Comparison of ENCODE assay signal across 8 cellular contexts in genomic region chr2:226423498-226423960, GRCh38.
DNase-seq lines count a peak whose midpoint lies in the region; ATAC-seq and TF ChIP-seq lines count a peak whose summit lies in the region.

No MANE protein-coding gene starts in this region.

- H3K27ac Mint-ChIP-seq in immature natural killer cell = peak overlapping the region in 1 of 6 donors; percentile 1

- DNase-seq in MM.1S (peak; percentile 88), immature natural killer cell (peak; percentile 4 to 16 (median 5)), COLO668 (lab: John Stamatoyannopoulos, UW; ENCODE audit: unreplicated experiment) (no peak), GM03348 (ENCODE audit: low spot score) (no peak)
- peak; percentile 26 for DNase-seq in activated CD8-positive, alpha-beta memory T cell treated with anti-CD3 and anti-CD28 coated beads, Interleukin-2, amount 50 U/mL, for 24 hours (ENCODE audit: extremely low read depth)
- peak; percentile 16 to 24 for DNase-seq in stimulated activated CD4-positive, alpha-beta T cell treated with anti-CD3 and anti-CD28 coated beads, Interleukin-2, amount 100 ng/mL, for 48 hours

- H3K4me1 Mint-ChIP-seq in immature natural killer cell = peaks cover 5 to 11% of the 10 kb centered on the region in 2 donors

- H3K36me3 ChIP-seq in BLaER1 treated with 17β-estradiol and CSF1 and Interleukin-3, amounts not matched to agents 10 nM and 100 nM = no peaks in the 10 kb centered on the region
- H3K36me3 ChIP-seq in MM.1S (replicated peaks; ENCODE audit: insufficient read depth, low read length) = no peaks in the 10 kb centered on the region

- no peaks in the 10 kb centered on the region for H3K36me3 Mint-ChIP-seq in immature natural killer cell

- peaks cover 47 to 73% (median 59%) of the 10 kb centered on the region in 10 experiments for H3K4me1 ChIP-seq in BLaER1 treated with 17β-estradiol and CSF1 and Interleukin-3, amounts not matched to agents 10 nM and 100 nM
- H3K4me1 ChIP-seq in MM.1S (ENCODE audit: low read length) = peaks cover 15% of the 10 kb centered on the region

- H3K4me2 ChIP-seq in BLaER1 treated with 17β-estradiol and CSF1 and Interleukin-3, amounts not matched to agents 10 nM and 100 nM = peak overlapping the region; percentile 73 to 93 (median 86)
- peak overlapping the region; percentile 82 for H3K4me2 ChIP-seq in MM.1S (ENCODE audit: low read depth, low read length)

- H4K20me1 ChIP-seq in BLaER1 treated with 17β-estradiol and CSF1 and Interleukin-3, amounts not matched to agents 10 nM and 100 nM = no peaks in the 10 kb centered on the region
- no peaks in the 10 kb centered on the region for H4K20me1 ChIP-seq in MM.1S (ENCODE audit: insufficient read depth, low read length)

- TF ChIP-seq CTCF in MM.1S (IDR thresholded peaks at IDR 0.05; ENCODE audit: low read length) = no peak

- peak; percentile 93 for ATAC-seq in GM21528 (IDR thresholded peaks at IDR 0.05; ENCODE audit: low FRiP score, unreplicated experiment)

- peak overlapping the region in 7 of 10 experiments; percentile 0 to 43 (median 24); a peak in 9 of 20 replicates for H3K4me3 ChIP-seq in BLaER1 treated with 17β-estradiol and CSF1 and Interleukin-3, amounts not matched to agents 10 nM and 100 nM
- H3K4me3 ChIP-seq in MM.1S (ENCODE audit: low read length) = peak overlapping the region; percentile 53

- peaks cover 20% of the 10 kb centered on the region for H3F3A ChIP-seq in MM.1S (ENCODE audit: insufficient read depth, low read length)

- peak overlapping the region; percentile 0 to 79 (median 43) for H3K4me3 Mint-ChIP-seq in immature natural killer cell

- H3K27me3 ChIP-seq in BLaER1 treated with 17β-estradiol and CSF1 and Interleukin-3, amounts not matched to agents 10 nM and 100 nM = peaks cover 0 to 31% (median 0%) of the 10 kb centered on the region in 11 experiments; a peak in 5 of 22 replicates
- H3K27me3 ChIP-seq in MM.1S (replicated peaks; ENCODE audit: insufficient read depth, low read length) = no peaks in the 10 kb centered on the region

- H3K9me3 ChIP-seq in BLaER1 treated with 17β-estradiol and CSF1 and Interleukin-3, amounts not matched to agents 10 nM and 100 nM (replicated peaks in 1 of 11) = no peaks in the 10 kb centered on the region; a peak in 2 of 22 replicates
- no peaks in the 10 kb centered on the region for H3K9me3 ChIP-seq in MM.1S (replicated peaks; ENCODE audit: insufficient read depth, low read length)

- H3K9ac ChIP-seq in BLaER1 treated with 17β-estradiol and CSF1 and Interleukin-3, amounts not matched to agents 10 nM and 100 nM = peak overlapping the region in 8 of 11 experiments; percentile 26 to 58 (median 42); a peak in 11 of 22 replicates
- H3K9ac ChIP-seq in MM.1S (ENCODE audit: low read length) = peak overlapping the region; percentile 60

- H3K9me3 Mint-ChIP-seq in immature natural killer cell = peaks cover 0 to 1% (median 0%) of the 10 kb centered on the region in 6 donors

- H3K79me2 ChIP-seq in MM.1S (ENCODE audit: low read length) = no peaks in the 10 kb centered on the region

- H3K9me2 ChIP-seq in MM.1S (replicated peaks; ENCODE audit: insufficient read depth, low read length) = no peaks in the 10 kb centered on the region

- peak overlapping the region in 8 of 11 experiments; percentile 6 to 64 (median 46); a peak in 15 of 22 replicates for H3K27ac ChIP-seq in BLaER1 treated with 17β-estradiol and CSF1 and Interleukin-3, amounts not matched to agents 10 nM and 100 nM
- peak overlapping the region; percentile 77 for H3K27ac ChIP-seq in MM.1S (ENCODE audit: low read length)

- H2AFZ ChIP-seq in MM.1S (ENCODE audit: low read length) = peak overlapping the region; percentile 46

- peaks cover 0 to 3% (median 2%) of the 10 kb centered on the region in 3 donors for H3K27me3 Mint-ChIP-seq in immature natural killer cell (ENCODE audit: low read depth in 3 of 3)

Comparison
In these comparisons a context has a peak if more than half of its experiments do, and no peak if none do; other contexts are left out.
1. DNase-seq: peak in MM.1S (single experiment), activated CD8-positive, alpha-beta memory T cell treated with anti-CD3 and anti-CD28 coated beads, Interleukin-2, amount 50 U/mL, for 24 hours (single experiment), immature natural killer cell (3 of 3) and stimulated activated CD4-positive, alpha-beta T cell treated with anti-CD3 and anti-CD28 coated beads, Interleukin-2, amount 100 ng/mL, for 48 hours (2 of 2); none in COLO668 (single experiment) and GM03348 (single experiment).